ENCODE assay signal across 22 cellular contexts in the genomic region with DNA sequence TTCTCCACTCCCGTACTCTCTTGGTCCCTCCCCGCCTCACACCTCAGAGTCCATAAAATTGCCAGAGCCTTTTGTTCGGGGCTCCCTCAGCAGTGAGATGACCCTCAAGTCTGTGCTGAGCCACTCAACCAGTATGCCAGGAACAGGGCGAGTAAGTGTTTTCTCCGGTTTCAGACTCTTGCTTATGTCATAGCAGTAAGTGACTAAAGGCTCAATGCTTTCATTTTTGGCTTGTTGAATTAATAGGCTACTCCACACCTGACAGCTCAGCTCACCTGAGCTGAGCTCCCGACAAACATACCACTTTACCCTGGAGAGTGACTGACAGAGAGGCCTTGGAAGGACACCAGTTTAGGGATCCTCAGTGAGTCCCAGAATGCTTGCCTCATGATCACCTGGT. TPM values are rescaled to one million over a fixed set of nuclear protein-coding genes. Genes with fewer than 3 reads are reported as not detected.
"Had no signal": no experiment of that assay in that cellular context is flagged by ENCODE, and none has a peak within 500 bp of the region (broad histone marks: within the 10 kb centered on the region; RNA-seq: fewer than 3 reads in every experiment).

No MANE protein-coding gene starts in this region.

- H3K9me3 ChIP-seq: gastrocnemius medialis, heart left ventricle, mucosa of descending colon, tibial nerve, uterus had no signal

- H3K9me3 Mint-ChIP-seq: activated CD4-positive, alpha-beta memory T cell treated with anti-CD3 and anti-CD28 coated beads for 36 hours; naive B cell; neural crest cell; stimulated activated naive CD8-positive, alpha-beta T cell treated with anti-CD3 and anti-CD28 coated beads, Interleukin-15, Interleukin-2, amounts not matched to agents 100 ng/mL and 50 ng/mL, for 24 hours had no signal

- H3K27me3 Mint-ChIP-seq: progenitor cell of endocrine pancreas had no signal

- H3K27ac Mint-ChIP-seq: activated CD4-positive, alpha-beta memory T cell treated with anti-CD3 and anti-CD28 coated beads for 36 hours; activated naive CD8-positive, alpha-beta T cell; naive B cell; progenitor cell of endocrine pancreas; stimulated activated naive CD8-positive, alpha-beta T cell treated with anti-CD3 and anti-CD28 coated beads, Interleukin-15, Interleukin-2, amounts not matched to agents 100 ng/mL and 50 ng/mL, for 24 hours had no signal

- H3K4me1 Mint-ChIP-seq: naive B cell, neural crest cell had no signal

- H3K27me3 ChIP-seq: cardiac muscle cell, gastrocnemius medialis, heart left ventricle, tibial nerve, uterus had no signal

- H3K4me1 ChIP-seq: gastrocnemius medialis, heart left ventricle, tibial nerve, uterus had no signal

- H3K4me3 ChIP-seq: cardiac muscle cell, gastrocnemius medialis, heart left ventricle, mucosa of descending colon, tibial nerve, uterus had no signal

- H3K27ac ChIP-seq: cardiac muscle cell, gastrocnemius medialis, heart left ventricle, tibial nerve, uterus, WERI-Rb-1 had no signal

- FAIRE-seq: kidney had no signal

- H3K36me3 ChIP-seq: cardiac muscle cell, gastrocnemius medialis, heart left ventricle, tibial nerve, uterus, WERI-Rb-1 had no signal

- ATAC-seq: gastrocnemius medialis, heart left ventricle, left ventricle myocardium superior, mucosa of descending colon, right cardiac atrium had no signal

- DNase-seq: activated CD4-positive, alpha-beta memory T cell treated with anti-CD3 and anti-CD28 coated beads for 36 hours; activated CD4-positive, alpha-beta T cell treated with anti-CD3 and anti-CD28 coated beads for 1 hour; activated T-cell treated with anti-CD3 and anti-CD28 coated beads for 4 hours; erythroblast; gastrocnemius medialis; heart left ventricle; kidney; left ventricle myocardium superior; mesenchymal stem cell; mucosa of descending colon; naive B cell; right cardiac atrium; uterus; WERI-Rb-1 had no signal

- H3K36me3 Mint-ChIP-seq: activated CD4-positive, alpha-beta memory T cell treated with anti-CD3 and anti-CD28 coated beads for 36 hours; activated naive CD8-positive, alpha-beta T cell; naive B cell had no signal

- H3K4me3 Mint-ChIP-seq: activated CD4-positive, alpha-beta memory T cell treated with anti-CD3 and anti-CD28 coated beads for 36 hours; activated naive CD8-positive, alpha-beta T cell; naive B cell; neural crest cell; stimulated activated naive CD8-positive, alpha-beta T cell treated with anti-CD3 and anti-CD28 coated beads, Interleukin-15, Interleukin-2, amounts not matched to agents 100 ng/mL and 50 ng/mL, for 24 hours had no signal

RNA-seq across cellular contexts. Expression of a gene that starts 30.5 kb away (rescaled TPM):
- total RNA-seq: activated CD4-positive, alpha-beta memory T cell treated with anti-CD3 and anti-CD28 coated beads for 36 hours; cardiac muscle cell; skeletal muscle tissue; T-helper 2 cell treated with Interferon-gamma antibody and Interleukin-4, amounts not matched to agents 100 ng/mL and 5 ng/mL, for 36 hours had no signal
- polyA plus RNA-seq: cardiac muscle cell had no signal
